1 cellular context compared by ENCODE assay signal in the genomic region with DNA sequence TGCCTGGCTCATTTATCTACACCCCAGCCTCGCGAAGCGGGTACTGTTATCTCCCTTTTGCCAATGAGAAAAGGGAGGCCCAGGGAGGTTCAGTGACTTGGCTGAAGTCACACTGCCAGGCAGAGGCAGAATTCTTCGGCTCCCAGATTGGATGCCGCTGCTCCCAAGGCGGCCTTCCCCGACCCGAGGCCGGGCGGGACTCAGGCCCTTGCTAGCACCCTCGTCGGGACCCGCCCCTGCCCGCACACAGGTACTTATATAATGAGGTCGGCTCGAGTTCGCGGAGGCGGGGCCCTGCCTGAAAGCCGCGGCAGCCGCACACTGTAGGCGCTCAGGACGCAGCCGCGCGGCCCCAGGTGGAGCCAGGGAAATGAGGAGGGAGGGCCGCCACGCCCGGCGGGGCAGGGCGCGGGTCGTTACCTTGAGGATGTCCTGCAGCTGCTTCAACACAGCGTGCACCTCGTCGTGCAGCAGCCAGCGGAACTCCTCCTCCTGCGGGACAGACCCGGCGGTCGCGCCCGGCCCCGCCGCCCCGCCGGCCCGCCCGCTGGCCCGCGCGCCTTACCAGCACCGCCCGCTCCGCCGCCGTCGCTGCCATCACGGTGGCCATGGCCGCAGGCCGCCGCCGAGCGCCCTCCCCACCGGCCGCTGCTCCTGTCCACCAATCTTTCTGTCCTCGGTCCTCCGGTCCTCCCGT.
A peak's percentile ranks its signal among the peaks of the same experiment; 100 is the strongest.
TF ChIP-seq lines count a peak whose summit lies in the region.

A gene with protein sequence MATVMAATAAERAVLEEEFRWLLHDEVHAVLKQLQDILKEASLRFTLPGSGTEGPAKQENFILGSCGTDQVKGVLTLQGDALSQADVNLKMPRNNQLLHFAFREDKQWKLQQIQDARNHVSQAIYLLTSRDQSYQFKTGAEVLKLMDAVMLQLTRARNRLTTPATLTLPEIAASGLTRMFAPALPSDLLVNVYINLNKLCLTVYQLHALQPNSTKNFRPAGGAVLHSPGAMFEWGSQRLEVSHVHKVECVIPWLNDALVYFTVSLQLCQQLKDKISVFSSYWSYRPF (minus strand): TSS at position 672 of the 697 bp plus-strand sequence. CDS start 62 bp downstream, at position 610.

TF ChIP-seq in HepG2, 621 proteins besides CTCF, POLR2A, EP300 and RAD21 (continued from another document):
- no peak for TF ChIP-seq ZBTB40 (IDR thresholded peaks at IDR 0.05)
- TF ChIP-seq ZBTB40 (CRISPR knock-in tag; IDR thresholded peaks at IDR 0.05), result peak; percentile 51; the same call in 1 of the 2 replicates
- TF ChIP-seq ZFAT (CRISPR knock-in tag; conservative IDR thresholded peaks at IDR 0.05), result no peak
- TF ChIP-seq CCDC6 (CRISPR knock-in tag; IDR thresholded peaks at IDR 0.05), result no peak
- no peak for TF ChIP-seq NCOA2 (CRISPR knock-in tag; IDR thresholded peaks at IDR 0.05)
- TF ChIP-seq NFATC3 (CRISPR knock-in tag; IDR thresholded peaks at IDR 0.05), result no peak
- no peak for TF ChIP-seq ZNF124 (CRISPR knock-in tag; IDR thresholded peaks at IDR 0.05)
- TF ChIP-seq REPIN1 (CRISPR knock-in tag; IDR thresholded peaks at IDR 0.05; ENCODE audit: borderline replicate concordance, low read depth), result no peak
- TF ChIP-seq GMEB2 (CRISPR knock-in tag; IDR thresholded peaks at IDR 0.05; ENCODE audit: low read depth), result no peak
- TF ChIP-seq ZNF331 (CRISPR knock-in tag; IDR thresholded peaks at IDR 0.05), result peak; percentile 56; the same call in 1 of the 2 replicates
- TF ChIP-seq ZNF850 (CRISPR knock-in tag; conservative IDR thresholded peaks at IDR 0.05), result no peak
